Comparison of ENCODE assay signal across 13 cellular contexts in the genomic region with DNA sequence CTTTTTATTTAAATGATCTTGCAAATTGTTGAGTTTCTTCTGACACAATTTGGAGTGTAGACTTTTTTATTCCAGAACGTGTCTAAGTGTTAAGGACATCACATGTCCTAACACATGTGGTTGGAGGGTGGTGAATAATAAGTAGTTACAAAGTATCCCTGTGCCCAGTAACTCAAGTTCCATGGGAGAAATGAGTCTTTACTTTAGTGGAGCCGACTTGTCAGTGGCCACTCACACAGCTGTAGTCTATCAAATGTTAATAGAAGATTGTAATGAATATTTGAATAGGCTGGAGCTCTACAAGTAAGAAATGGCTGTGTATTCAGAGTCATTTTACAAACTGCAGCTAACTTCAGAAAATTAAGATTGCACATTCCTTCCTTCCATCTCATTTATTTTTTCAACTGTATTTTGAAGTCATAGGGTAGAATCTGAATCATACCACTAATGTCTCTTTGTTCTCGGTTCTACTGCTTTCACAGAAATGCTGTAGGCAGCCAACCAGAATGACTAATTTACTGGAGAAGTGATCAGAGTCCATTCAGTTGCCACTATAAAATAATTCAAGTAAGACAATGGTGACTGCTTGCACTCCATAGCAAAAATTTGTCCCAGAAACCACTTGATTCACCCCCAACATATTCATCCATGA.
DNase-seq lines count a peak whose midpoint lies in the region; ATAC-seq and TF ChIP-seq lines count a peak whose summit lies in the region.
"Had no signal": no experiment of that assay in that cellular context is flagged by ENCODE, and none has a peak within 500 bp of the region (broad histone marks: within the 10 kb centered on the region; RNA-seq: fewer than 3 reads in every experiment).

No MANE protein-coding gene starts in this region.

- H3K4me2 ChIP-seq in smooth muscle cell (peak overlapping the region; percentile 56), OCI-LY7 (ENCODE audit: low read length) (no peak overlapping the region)

- BruUV-seq in OCI-LY7 (replicated peaks; lab: Mats Ljungman, UMichigan) = no TSS peak

- TF ChIP-seq CTCF in left ventricle myocardium inferior (IDR thresholded peaks at IDR 0.05; ENCODE audit: borderline replicate concordance) (no peak), foreskin fibroblast (IDR thresholded peaks at IDR 0.05; ENCODE audit: low read depth, low read length) (no peak), smooth muscle cell (IDR thresholded peaks at IDR 0.05; ENCODE audit: borderline replicate concordance, insufficient read depth, poor library complexity, severe bottlenecking) (no peak), OCI-LY7 (conservative IDR thresholded peaks at IDR 0.05; ENCODE audit: low read length) (no peak)

- no peaks in the 10 kb centered on the region for H3K9me2 ChIP-seq in OCI-LY7 (ENCODE audit: insufficient read depth, low read length)

- H3K27ac ChIP-seq in left ventricle myocardium inferior (replicated peaks) (no peak overlapping the region), smooth muscle cell (ENCODE audit: low read depth) (peak overlapping the region; percentile 84), OCI-LY7 (ENCODE audit: low read depth, low read length, poor library complexity, severe bottlenecking) (no peak overlapping the region)

- CTCF ChIA-PET in OCI-LY7 (lab: Charles Lee; ENCODE audit: unreplicated experiment) = no interaction called here

- no peaks in the 10 kb centered on the region for H3K4me1 ChIP-seq in left ventricle myocardium inferior
- peaks cover 7% of the 10 kb centered on the region for H3K4me1 ChIP-seq in smooth muscle cell (ENCODE audit: low read depth)
- H3K4me1 ChIP-seq in OCI-LY7 (ENCODE audit: insufficient read depth, low read length, poor library complexity, severe bottlenecking) = no peaks in the 10 kb centered on the region

- H2AFZ ChIP-seq in smooth muscle cell (ENCODE audit: low read depth) (peak overlapping the region; percentile 56), OCI-LY7 (ENCODE audit: low read length) (no peak overlapping the region)

- ATAC-seq in Right ventricle myocardium superior (ENCODE audit: poor library complexity) = peak; percentile 30
- ATAC-seq: activated T-cell treated with anti-CD3 and anti-CD28 coated beads, Interleukin-2, amount 50 U/mL, for 72 hours had no signal

- no peak for DNase-seq in Right ventricle myocardium superior
- no peak for DNase-seq in left ventricle myocardium inferior
- peak; percentile 57 for DNase-seq in amniotic epithelial cell (ENCODE audit: low read depth)
- DNase-seq in foreskin fibroblast = peak; percentile 72 to 85
- DNase-seq in smooth muscle cell (lab: John Stamatoyannopoulos, UW; ENCODE audit: unreplicated experiment) = no peak
- DNase-seq in NCI-H1092 (lab: John Stamatoyannopoulos, UW) = no peak
- DNase-seq in ureter (ENCODE audit: low spot score) = no peak
- no peak for DNase-seq in OCI-LY7 (ENCODE audit: low spot score)
- DNase-seq: activated CD4-positive, alpha-beta T cell treated with anti-CD3 and anti-CD28 coated beads for 1 hour; activated T-cell treated with anti-CD3 and anti-CD28 coated beads, Interleukin-2, amount 50 U/mL, for 72 hours; aorta; DMS 273 treated with DMSO at 0.1 percent for 48 hours; hippocampal formation had no signal

- no peaks in the 10 kb centered on the region for H4K20me1 ChIP-seq in smooth muscle cell (ENCODE audit: low read depth)
- H4K20me1 ChIP-seq in OCI-LY7 (ENCODE audit: insufficient read depth, low read length) = no peaks in the 10 kb centered on the region

- H3K9ac ChIP-seq in smooth muscle cell (ENCODE audit: low read depth) = peak overlapping the region; percentile 37

- POLR2A ChIA-PET in OCI-LY7 (lab: Charles Lee) = no interaction called here

- H3K9me3 ChIP-seq in left ventricle myocardium inferior (replicated peaks) (peaks cover 13% of the 10 kb centered on the region), smooth muscle cell (replicated peaks; ENCODE audit: low read depth) (no peaks in the 10 kb centered on the region), OCI-LY7 (ENCODE audit: low read length) (no peaks in the 10 kb centered on the region)

- H3F3A ChIP-seq in smooth muscle cell (ENCODE audit: low read depth) = peaks cover 12% of the 10 kb centered on the region

- intact Hi-C loops in Right ventricle myocardium superior (cut with DNase I) = no loop called here
- intact Hi-C loops in left ventricle myocardium inferior (cut with micrococcal nuclease) = no loop called here
- intact Hi-C loops in OCI-LY7 (cut with micrococcal nuclease; ENCODE audit: unreplicated experiment) = no loop called here

- H3K4me3 ChIP-seq in left ventricle myocardium inferior (no peak overlapping the region), foreskin fibroblast (ENCODE audit: low read depth in 1 of 2, low read length in 2 of 2) (no peak overlapping the region), smooth muscle cell (no peak overlapping the region), OCI-LY7 (ENCODE audit: low read depth, low read length, poor library complexity, severe bottlenecking) (no peak overlapping the region)

- no peaks in the 10 kb centered on the region for H3K79me2 ChIP-seq in smooth muscle cell (ENCODE audit: low read depth)
- H3K79me2 ChIP-seq in OCI-LY7 (ENCODE audit: insufficient read depth, low read depth, low read length) = no peaks in the 10 kb centered on the region

- H3K36me3 ChIP-seq in left ventricle myocardium inferior (no peaks in the 10 kb centered on the region), smooth muscle cell (ENCODE audit: low read depth) (no peaks in the 10 kb centered on the region), OCI-LY7 (ENCODE audit: insufficient read depth, low read length) (no peaks in the 10 kb centered on the region)

- H3K27me3 ChIP-seq in left ventricle myocardium inferior (ENCODE audit: low read depth) = no peaks in the 10 kb centered on the region
- H3K27me3 ChIP-seq in smooth muscle cell (ENCODE audit: low read depth) = no peaks in the 10 kb centered on the region

- WGBS in smooth muscle cell (ENCODE audit: low lambda C conversion rate) = 48% methylated on average over 3 of the region's 3 CpGs

Comparison
In these comparisons a context has a peak if more than half of its experiments do, and no peak if none do; other contexts are left out.
1. DNase-seq: peak in amniotic epithelial cell (single experiment) and foreskin fibroblast (2 of 2); none in Right ventricle myocardium superior (single experiment), left ventricle myocardium inferior (single experiment), smooth muscle cell (single experiment), NCI-H1092 (single experiment), ureter (single experiment) and OCI-LY7 (single experiment).